In genomic region chr10:74822101-74822500, GRCh38 we compare ENCODE assay signal across 1 cellular context.
TF ChIP-seq lines count a peak whose summit lies in the region.

No MANE protein-coding gene starts in this region.

TF ChIP-seq in IMR-90, 13 proteins besides CTCF, POLR2A, EP300 and RAD21 (continued from another document):
- TF ChIP-seq, protein P1, sequence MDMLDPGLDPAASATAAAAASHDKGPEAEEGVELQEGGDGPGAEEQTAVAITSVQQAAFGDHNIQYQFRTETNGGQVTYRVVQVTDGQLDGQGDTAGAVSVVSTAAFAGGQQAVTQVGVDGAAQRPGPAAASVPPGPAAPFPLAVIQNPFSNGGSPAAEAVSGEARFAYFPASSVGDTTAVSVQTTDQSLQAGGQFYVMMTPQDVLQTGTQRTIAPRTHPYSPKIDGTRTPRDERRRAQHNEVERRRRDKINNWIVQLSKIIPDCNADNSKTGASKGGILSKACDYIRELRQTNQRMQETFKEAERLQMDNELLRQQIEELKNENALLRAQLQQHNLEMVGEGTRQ (IDR thresholded peaks at IDR 0.05; ENCODE audit: low read depth, low read length): no peak
- no peak for TF ChIP-seq MAFK (IDR thresholded peaks at IDR 0.05; ENCODE audit: low read depth, low read length)
- TF ChIP-seq RFX5 (IDR thresholded peaks at IDR 0.05; ENCODE audit: low read depth, low read length): no peak
- no peak for TF ChIP-seq MAZ (IDR thresholded peaks at IDR 0.05; ENCODE audit: borderline replicate concordance, low read depth, low read length)
- TF ChIP-seq, protein P2, sequence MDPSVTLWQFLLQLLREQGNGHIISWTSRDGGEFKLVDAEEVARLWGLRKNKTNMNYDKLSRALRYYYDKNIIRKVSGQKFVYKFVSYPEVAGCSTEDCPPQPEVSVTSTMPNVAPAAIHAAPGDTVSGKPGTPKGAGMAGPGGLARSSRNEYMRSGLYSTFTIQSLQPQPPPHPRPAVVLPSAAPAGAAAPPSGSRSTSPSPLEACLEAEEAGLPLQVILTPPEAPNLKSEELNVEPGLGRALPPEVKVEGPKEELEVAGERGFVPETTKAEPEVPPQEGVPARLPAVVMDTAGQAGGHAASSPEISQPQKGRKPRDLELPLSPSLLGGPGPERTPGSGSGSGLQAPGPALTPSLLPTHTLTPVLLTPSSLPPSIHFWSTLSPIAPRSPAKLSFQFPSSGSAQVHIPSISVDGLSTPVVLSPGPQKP (IDR thresholded peaks at IDR 0.05; ENCODE audit: borderline replicate concordance, low read depth, low read length): no peak
- TF ChIP-seq SMC3 (IDR thresholded peaks at IDR 0.05; ENCODE audit: low read depth, low read length): no peak
- no peak for TF ChIP-seq BHLHE40 (IDR thresholded peaks at IDR 0.05; ENCODE audit: low read depth, low read length)
- TF ChIP-seq FOS (IDR thresholded peaks at IDR 0.05; ENCODE audit: low read depth, low read length): no peak
- TF ChIP-seq MXI1 (IDR thresholded peaks at IDR 0.05; ENCODE audit: borderline replicate concordance, low read depth, low read length): no peak
- no peak for TF ChIP-seq RCOR1 (IDR thresholded peaks at IDR 0.05; ENCODE audit: insufficient replicate concordance, low read length)
